ENCODE assay signal across 8 cellular contexts in the genomic region with DNA sequence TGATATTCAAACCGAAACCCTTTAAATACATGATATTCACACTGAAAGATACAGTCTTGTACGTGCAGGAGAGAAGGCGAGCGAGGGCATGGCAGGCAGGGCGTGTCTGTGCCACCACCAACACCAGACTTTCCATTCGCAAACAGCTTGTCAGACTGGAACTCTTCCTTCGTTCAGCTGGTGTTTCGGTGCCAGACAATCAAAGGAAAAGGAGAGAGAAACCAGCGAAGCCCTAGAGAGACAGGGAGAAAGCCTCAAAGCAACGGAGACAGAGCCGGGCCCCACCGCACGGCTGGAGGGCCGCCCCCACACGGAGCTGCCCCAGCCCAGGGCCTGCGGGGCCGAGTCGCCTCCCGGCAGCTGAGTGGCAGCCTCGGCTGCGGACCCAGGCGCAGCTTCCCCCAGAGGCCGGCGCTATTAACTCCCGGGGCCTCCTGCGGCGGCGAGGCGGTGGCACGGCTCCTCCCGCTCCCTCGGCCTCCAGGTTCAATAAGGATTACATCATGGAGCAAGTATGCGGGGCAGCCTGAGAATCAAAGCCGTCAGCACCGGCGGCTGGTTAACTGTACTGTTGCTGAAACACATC. TPM values are rescaled to one million over a fixed set of nuclear protein-coding genes. Genes with fewer than 3 reads are reported as not detected.
DNase-seq lines count a peak whose midpoint lies in the region; ATAC-seq, FAIRE-seq and TF ChIP-seq lines count a peak whose summit lies in the region.

No MANE protein-coding gene starts in this region.

- CTCF ChIA-PET in endothelial cell of umbilical vein (lab: Charles Lee), result interaction anchor here (0.8 to 2.5 kb wide), 6 partner anchors 19 to 358 kb away, joined by 3 to 9 read pairs (median 4); no protein-coding TSS in a partner anchor

- H3K9me2 ChIP-seq in MM.1S (replicated peaks; ENCODE audit: insufficient read depth, low read length), result no peaks in the 10 kb centered on the region

- H3K9me1 ChIP-seq in endothelial cell of umbilical vein (replicated peaks; ENCODE audit: control insufficient read depth, extremely low read depth, insufficient read depth, low read length), result no peaks in the 10 kb centered on the region

- no peak for ATAC-seq in GM19463 (IDR thresholded peaks at IDR 0.05; ENCODE audit: unreplicated experiment)

- H3K27me3 ChIP-seq in MM.1S (replicated peaks; ENCODE audit: insufficient read depth, low read length) (no peaks in the 10 kb centered on the region), WERI-Rb-1 (ENCODE audit: insufficient read depth, low read depth, severe bottlenecking) (no peaks in the 10 kb centered on the region), endothelial cell of umbilical vein (ENCODE audit: control insufficient read depth in 2 of 2, insufficient read depth in 2 of 2, low read length in 2 of 2) (peaks cover 22 to 25% of the 10 kb centered on the region in 2 experiments), transverse colon (peaks cover 98% of the 10 kb centered on the region)

- TF ChIP-seq EP300 in transverse colon (IDR thresholded peaks at IDR 0.05; ENCODE audit: low read depth), result no peak

- no peaks in the 10 kb centered on the region for H3K4me1 ChIP-seq in MM.1S (ENCODE audit: low read length)
- H3K4me1 ChIP-seq in endothelial cell of umbilical vein (ENCODE audit: control insufficient read depth, extremely low read depth, insufficient read depth, low read length), result peaks cover 9% of the 10 kb centered on the region
- peaks cover 5 to 15% (median 11%) of the 10 kb centered on the region in 4 donors for H3K4me1 ChIP-seq in transverse colon

- H3K27ac ChIP-seq in MM.1S (ENCODE audit: low read length) (no peak overlapping the region), WERI-Rb-1 (peak overlapping the region; percentile 13; the same call in 1 of the 2 replicates), endothelial cell of umbilical vein (ENCODE audit: insufficient read depth, low read depth, low read length) (no peak overlapping the region), transverse colon (peak overlapping the region in 3 of 4 donors; percentile 23 to 50 (median 43))

- peak; percentile 87 for FAIRE-seq in endothelial cell of umbilical vein (lab: Jason Lieb, UNC)

- dilution Hi-C loops in endothelial cell of umbilical vein (cut with MboI; ENCODE audit: extremely low pct_ligation_motif_present, low sequenced_read_pairs), result no loop called here

- no peaks in the 10 kb centered on the region for H3K79me2 ChIP-seq in MM.1S (ENCODE audit: low read length)
- no peaks in the 10 kb centered on the region for H3K79me2 ChIP-seq in endothelial cell of umbilical vein (ENCODE audit: control insufficient read depth, insufficient read depth, low read length)

- H4K20me1 ChIP-seq in MM.1S (ENCODE audit: insufficient read depth, low read length), result no peaks in the 10 kb centered on the region
- H4K20me1 ChIP-seq in endothelial cell of umbilical vein (replicated peaks; ENCODE audit: control insufficient read depth, extremely low read depth, insufficient read depth, low read length), result no peaks in the 10 kb centered on the region

- DNase-seq in G401 (ENCODE audit: low spot score), result peak; percentile 49
- no peak for DNase-seq in MM.1S
- peak; percentile 87 for DNase-seq in WERI-Rb-1
- DNase-seq in endothelial cell of umbilical vein (ENCODE audit: low read depth, low spot score), result peak; percentile 80
- DNase-seq in midbrain (lab: John Stamatoyannopoulos, UW), result peak; percentile 38
- DNase-seq in transverse colon, result peak; percentile 64
- DNase-seq in SW 1271 (lab: John Stamatoyannopoulos, UW), result no peak

- TF ChIP-seq POLR2A in endothelial cell of umbilical vein (IDR thresholded peaks at IDR 0.05; ENCODE audit: low read depth, low read length), result no peak
- TF ChIP-seq POLR2A in transverse colon (IDR thresholded peaks at IDR 0.05), result no peak

- H3K4me2 ChIP-seq in MM.1S (ENCODE audit: low read depth, low read length) (peak overlapping the region; percentile 27; the same call in 1 of the 2 replicates), endothelial cell of umbilical vein (ENCODE audit: insufficient read depth, low read length) (peak overlapping the region; percentile 58)

- H2AFZ ChIP-seq in MM.1S (ENCODE audit: low read length) (no peak overlapping the region), endothelial cell of umbilical vein (ENCODE audit: low read depth, low read length) (peak overlapping the region; percentile 71)

- 3% methylated on average over 36 of the region's 36 CpGs; no CpG with 5 or more reads in 1 of the 2 donors for WGBS in transverse colon (ENCODE audit: low coverage in 1 of 2), 2 donors

- no peak overlapping the region for H3K9ac ChIP-seq in MM.1S (ENCODE audit: low read length)
- H3K9ac ChIP-seq in endothelial cell of umbilical vein (replicated peaks; ENCODE audit: extremely low read depth, insufficient read depth, low read length), result peak overlapping the region; percentile 32

- H3F3A ChIP-seq in MM.1S (ENCODE audit: insufficient read depth, low read length), result no peaks in the 10 kb centered on the region

- H3K9me3 ChIP-seq in MM.1S (replicated peaks; ENCODE audit: insufficient read depth, low read length), result no peaks in the 10 kb centered on the region
- no peaks in the 10 kb centered on the region for H3K9me3 ChIP-seq in WERI-Rb-1 (ENCODE audit: severe bottlenecking)
- no peaks in the 10 kb centered on the region for H3K9me3 ChIP-seq in endothelial cell of umbilical vein (replicated peaks; ENCODE audit: control insufficient read depth, insufficient read depth, low read length)
- no peaks in the 10 kb centered on the region for H3K9me3 ChIP-seq in transverse colon

- H3K4me3 ChIP-seq in MM.1S (ENCODE audit: low read length) (peak overlapping the region; percentile 19; the same call in 1 of the 2 replicates), WERI-Rb-1 (ENCODE audit: low read depth, low read length) (peak overlapping the region; percentile 38), endothelial cell of umbilical vein (replicated peaks in 1 of 3; ENCODE audit: insufficient read depth in 1 of 3, low read depth in 1 of 3, low read length in 3 of 3) (peak overlapping the region; percentile 24 to 35 (median 26)), transverse colon (peak overlapping the region in 3 of 4 donors; percentile 32 to 55 (median 36))

- H3K36me3 ChIP-seq in MM.1S (replicated peaks; ENCODE audit: insufficient read depth, low read length), result no peaks in the 10 kb centered on the region
- no peaks in the 10 kb centered on the region for H3K36me3 ChIP-seq in WERI-Rb-1
- no peaks in the 10 kb centered on the region for H3K36me3 ChIP-seq in endothelial cell of umbilical vein (ENCODE audit: control insufficient read depth in 2 of 2, extremely low read depth in 1 of 2, insufficient read depth in 2 of 2, low read length in 2 of 2)
- H3K36me3 ChIP-seq in transverse colon, result no peaks in the 10 kb centered on the region

- no peak for TF ChIP-seq CTCF in MM.1S (IDR thresholded peaks at IDR 0.05; ENCODE audit: low read length)
- peak; percentile 21; the same call in 1 of the 2 replicates for TF ChIP-seq CTCF in WERI-Rb-1 (IDR thresholded peaks at IDR 0.05; ENCODE audit: low read depth, low read length)
- TF ChIP-seq CTCF in endothelial cell of umbilical vein (IDR thresholded peaks at IDR 0.05; ENCODE audit: extremely low read depth in 1 of 2, insufficient read depth in 1 of 2, low read depth in 1 of 2, low read length in 2 of 2), result peak in 1 of 2 donors; percentile 4
- peak in 1 of 5 experiments; percentile 12 for TF ChIP-seq CTCF in transverse colon (IDR thresholded peaks at IDR 0.05)

- in situ Hi-C loops in G401 (cut with HindIII; ENCODE audit: low sequenced_read_pairs) (no loop called here), transverse colon (cut with MboI; ENCODE audit: low pct_ligation_motif_present in 1 of 4, low pct_unique_long_range_greater_than_20kb in 1 of 4, low sequenced_read_pairs in 3 of 4) (no loop called here)

- TSS peak; percentile 85 for BruUV-seq in endothelial cell of umbilical vein (replicated peaks; lab: Mats Ljungman, UMichigan)

- POLR2A ChIA-PET in endothelial cell of umbilical vein (lab: Charles Lee), result interaction anchor here (0.6 kb wide), 1 partner anchor 38 kb away, joined by 3 read pairs; no protein-coding TSS in a partner anchor

- intact Hi-C loops in endothelial cell of umbilical vein (cut with micrococcal nuclease), result no loop called here
- intact Hi-C loops in transverse colon (cut with DNase I; ENCODE audit: low total_unique reads), result no loop called here

TF ChIP-seq in endothelial cell of umbilical vein, 7 proteins besides CTCF, POLR2A, EP300 and RAD21:
- no peak for TF ChIP-seq MYC (IDR thresholded peaks at IDR 0.05; ENCODE audit: low read depth, low read length)
- TF ChIP-seq EZH2 (IDR thresholded peaks at IDR 0.05; ENCODE audit: borderline replicate concordance, low read depth, low read length, severe bottlenecking), result no peak
- peak; percentile 36 for TF ChIP-seq POLR2AphosphoS5 (IDR thresholded peaks at IDR 0.05; ENCODE audit: insufficient read depth, low read depth, low read length)
- peak; percentile 52 for TF ChIP-seq JUN (IDR thresholded peaks at IDR 0.05; ENCODE audit: borderline replicate concordance, insufficient read depth, insufficient read length, low read depth)

RNA-seq across cellular contexts. Expression of a gene that starts 32.1 kb away (rescaled TPM):
- total RNA-seq in G401 (2014; rRNA removed; shearing (Covaris generic)), result 0.31 TPM in 1 of 2 replicates, not detected in the other
- not detected in 2 replicates for total RNA-seq in endothelial cell of umbilical vein
- polyA plus RNA-seq in endothelial cell of umbilical vein, result not detected in 2 replicates
- polyA plus RNA-seq in endothelial cell of umbilical vein (2011; cell fraction: cytosol; rRNA removed), result not detected in 2 replicates
- not detected in 2 replicates for polyA plus RNA-seq in endothelial cell of umbilical vein (2011; cell fraction: nucleus; rRNA removed)
- polyA plus RNA-seq in endothelial cell of umbilical vein (2012), result not detected in 2 replicates
- polyA minus RNA-seq in endothelial cell of umbilical vein, result not detected in 2 replicates
- not detected for polyA minus RNA-seq in endothelial cell of umbilical vein (2011; cell fraction: cytosol; rRNA and poly(A)+ RNA removed)
- polyA minus RNA-seq in endothelial cell of umbilical vein (2011; cell fraction: nucleus; rRNA and poly(A)+ RNA removed), result not detected in 2 replicates
- not detected for total RNA-seq in transverse colon

RNA-seq across cellular contexts. Expression of a gene that starts 59.1 kb away (rescaled TPM):
- total RNA-seq in G401 (2014; rRNA removed; shearing (Covaris generic)), result 23.0 and 39.2 TPM in 2 replicates
- total RNA-seq in endothelial cell of umbilical vein (26.4 and 27.8 TPM in 2 replicates), transverse colon (100 to 1,000 TPM in 1 of 4 donors, 10 to 100 TPM in 3; 26.3 to 327 (median 58.4) TPM)
- polyA plus RNA-seq in endothelial cell of umbilical vein, result 23.1 and 28.7 TPM in 2 replicates
- 5.8 and 7.7 TPM in 2 replicates for polyA plus RNA-seq in endothelial cell of umbilical vein (2011; cell fraction: cytosol; rRNA removed)
- 5.1 and 8.1 TPM in 2 replicates for polyA plus RNA-seq in endothelial cell of umbilical vein (2011; cell fraction: nucleus; rRNA removed)
- 25.5 and 27.1 TPM in 2 replicates for polyA plus RNA-seq in endothelial cell of umbilical vein (2012)
- 34.8 and 42.2 TPM in 2 replicates for polyA minus RNA-seq in endothelial cell of umbilical vein
- 24.3 TPM for polyA minus RNA-seq in endothelial cell of umbilical vein (2011; cell fraction: cytosol; rRNA and poly(A)+ RNA removed)
- polyA minus RNA-seq in endothelial cell of umbilical vein (2011; cell fraction: nucleus; rRNA and poly(A)+ RNA removed), result 8.5 and 15.4 TPM in 2 replicates

Comparison
In these comparisons a context has a peak if more than half of its experiments do, and no peak if none do; other contexts are left out.
1. DNase-seq: peak in G401 (single experiment), WERI-Rb-1 (single experiment), endothelial cell of umbilical vein (single experiment), midbrain (single experiment) and transverse colon (single experiment); none in MM.1S (single experiment) and SW 1271 (0 of 2).
2. H3K27ac ChIP-seq: peak in WERI-Rb-1 (single experiment) and transverse colon (3 of 4); none in MM.1S (single experiment) and endothelial cell of umbilical vein (single experiment).
3. Peak in every context shown above with its lines, with median percentiles within 50 percentile points of each other: H3K4me3 ChIP-seq.